ENCODE assay signal across 22 cellular contexts in genomic region chr10:33921970-33922605, GRCh38.
DNase-seq lines count a peak whose midpoint lies in the region; ATAC-seq, FAIRE-seq and TF ChIP-seq lines count a peak whose summit lies in the region.
"Had no signal": no experiment of that assay in that cellular context is flagged by ENCODE, and none has a peak within 500 bp of the region (broad histone marks: within the 10 kb centered on the region; RNA-seq: fewer than 3 reads in every experiment).

No MANE protein-coding gene starts in this region.

- no peaks in the 10 kb centered on the region for H3K36me3 Mint-ChIP-seq in activated CD8-positive, alpha-beta T cell treated with anti-CD3 and anti-CD28 coated beads for 36 hours (ENCODE audit: low read depth)
- H3K36me3 Mint-ChIP-seq in activated CD8-positive, alpha-beta T cell treated with anti-CD3 and anti-CD28 coated beads, Interleukin-2, amount 10 ng/mL, durations not matched to agents 7 days and 5 days (ENCODE audit: low read depth): no peaks in the 10 kb centered on the region
- H3K36me3 Mint-ChIP-seq: CD14-positive monocyte; CD4-positive, alpha-beta memory T cell had no signal

- no peak overlapping the region for H3K9ac ChIP-seq in GM12878 (ENCODE audit: control insufficient read depth, insufficient read depth, low read length)
- H3K9ac ChIP-seq: GM23248 had no signal

- no peak overlapping the region for H3K4me3 Mint-ChIP-seq in activated CD8-positive, alpha-beta T cell treated with anti-CD3 and anti-CD28 coated beads for 36 hours
- H3K4me3 Mint-ChIP-seq in activated CD8-positive, alpha-beta T cell treated with anti-CD3 and anti-CD28 coated beads, Interleukin-2, amount 10 ng/mL, durations not matched to agents 7 days and 5 days: no peak overlapping the region
- H3K4me3 Mint-ChIP-seq: CD14-positive monocyte; CD4-positive, alpha-beta memory T cell had no signal

- no peaks in the 10 kb centered on the region for H3K9me3 ChIP-seq in GM12878 (replicated peaks; ENCODE audit: control insufficient read depth, insufficient read depth, low read length)
- no peaks in the 10 kb centered on the region for H3K9me3 ChIP-seq in gastrocnemius medialis
- H3K9me3 ChIP-seq: A549, HAP-1 had no signal

- no peak for TF ChIP-seq EP300 in GM12878 (IDR thresholded peaks at IDR 0.05; ENCODE audit: borderline replicate concordance in 1 of 2, control insufficient read depth in 1 of 2, low read depth in 2 of 2, low read length in 2 of 2)

- no TSS peak for BruUV-seq in GM12878 (replicated peaks; lab: Mats Ljungman, UMichigan)

- in situ Hi-C loops in GM12878 (cut with MboI): no loop called here
- in situ Hi-C loops in gastrocnemius medialis (cut with MboI; ENCODE audit: low sequenced_read_pairs in 4 of 4): no loop called here

- 0% methylated on average over 4 of the region's 5 CpGs for WGBS in GM12878 (ENCODE audit: insufficient coverage, insufficient replicate concordance, low lambda C conversion rate, missing lambda C conversion rate)

- no peak for TF ChIP-seq CTCF in activated CD8-positive, alpha-beta T cell treated with anti-CD3 and anti-CD28 coated beads for 36 hours (IDR thresholded peaks at IDR 0.05)
- TF ChIP-seq CTCF in GM12878 (IDR thresholded peaks at IDR 0.05 in 2 of 3, conservative IDR thresholded peaks at IDR 0.05 in 1 of 3; ENCODE audit: control insufficient read depth in 2 of 3, extremely low read depth in 1 of 3, insufficient read depth in 1 of 3, low read depth in 3 of 3, low read length in 3 of 3) (no peak), gastrocnemius medialis (IDR thresholded peaks at IDR 0.05 in 4 of 5, conservative IDR thresholded peaks at IDR 0.05 in 1 of 5) (no peak)

- TF ChIP-seq POLR2A in GM12878 (IDR thresholded peaks at IDR 0.05; ENCODE audit: low read depth, low read length) (no peak), gastrocnemius medialis (IDR thresholded peaks at IDR 0.05) (no peak)

- no peak overlapping the region for H3K4me2 ChIP-seq in GM12878 (ENCODE audit: control insufficient read depth, insufficient read depth)
- H3K4me2 ChIP-seq: A549 had no signal

- no peak for TF ChIP-seq RAD21 in GM12878 (IDR thresholded peaks at IDR 0.05; ENCODE audit: insufficient read depth, low read depth, low read length)

- no peak for ATAC-seq in activated CD8-positive, alpha-beta T cell treated with anti-CD3 and anti-CD28 coated beads for 36 hours
- ATAC-seq in activated CD8-positive, alpha-beta T cell treated with anti-CD3 and anti-CD28 coated beads, Interleukin-2, amount 10 ng/mL, durations not matched to agents 7 days and 5 days: no peak
- ATAC-seq in GM12878 (peak; percentile 56), gastrocnemius medialis (no peak)
- peak; percentile 28 for ATAC-seq in stimulated activated naive CD8-positive, alpha-beta T cell treated with anti-CD3 and anti-CD28 coated beads, Interleukin-15, Interleukin-2, amounts not matched to agents 100 U/mL and 50 U/mL, for 24 hours
- ATAC-seq: A549, HepG2 had no signal

- H3K36me3 ChIP-seq in GM12878 (ENCODE audit: control insufficient read depth in 2 of 2, insufficient read depth in 2 of 2, low read length in 1 of 2): no peaks in the 10 kb centered on the region
- no peaks in the 10 kb centered on the region for H3K36me3 ChIP-seq in gastrocnemius medialis
- H3K36me3 ChIP-seq: HAP-1 had no signal

- no peaks in the 10 kb centered on the region for H3K4me1 Mint-ChIP-seq in activated CD8-positive, alpha-beta T cell treated with anti-CD3 and anti-CD28 coated beads for 36 hours (ENCODE audit: low read depth)
- no peaks in the 10 kb centered on the region for H3K4me1 Mint-ChIP-seq in activated CD8-positive, alpha-beta T cell treated with anti-CD3 and anti-CD28 coated beads, Interleukin-2, amount 10 ng/mL, durations not matched to agents 7 days and 5 days (ENCODE audit: low read depth)
- H3K4me1 Mint-ChIP-seq: CD14-positive monocyte; CD4-positive, alpha-beta memory T cell had no signal

- H3K27ac Mint-ChIP-seq in activated CD8-positive, alpha-beta T cell treated with anti-CD3 and anti-CD28 coated beads for 36 hours: no peak overlapping the region
- H3K27ac Mint-ChIP-seq in activated CD8-positive, alpha-beta T cell treated with anti-CD3 and anti-CD28 coated beads, Interleukin-2, amount 10 ng/mL, durations not matched to agents 7 days and 5 days: no peak overlapping the region
- H3K27ac Mint-ChIP-seq: CD14-positive monocyte; CD4-positive, alpha-beta memory T cell had no signal

- CTCF ChIA-PET in activated CD8-positive, alpha-beta T cell treated with anti-CD3 and anti-CD28 coated beads for 36 hours (lab: Charles Lee): no interaction called here
- CTCF ChIA-PET in activated CD8-positive, alpha-beta T cell treated with anti-CD3 and anti-CD28 coated beads, Interleukin-2, amount 10 ng/mL, durations not matched to agents 7 days and 5 days (lab: Charles Lee): no interaction called here
- CTCF ChIA-PET in GM12878 (lab: Yijun Ruan, JAX): no interaction called here

- POLR2A ChIA-PET in activated CD8-positive, alpha-beta T cell treated with anti-CD3 and anti-CD28 coated beads for 36 hours (lab: Charles Lee): no interaction called here
- POLR2A ChIA-PET in activated CD8-positive, alpha-beta T cell treated with anti-CD3 and anti-CD28 coated beads, Interleukin-2, amount 10 ng/mL, durations not matched to agents 7 days and 5 days (lab: Charles Lee): no interaction called here
- POLR2A ChIA-PET in GM12878 (lab: Charles Lee): no interaction called here

- H3K27ac ChIP-seq in GM12878 (ENCODE audit: control insufficient read depth, insufficient read depth) (no peak overlapping the region), gastrocnemius medialis (no peak overlapping the region)
- H3K27ac ChIP-seq: 22Rv1, GM23248 had no signal

- no peaks in the 10 kb centered on the region for H3K27me3 ChIP-seq in GM12878 (replicated peaks in 1 of 2; ENCODE audit: control insufficient read depth in 2 of 2, insufficient read depth in 2 of 2, low read length in 1 of 2)
- no peaks in the 10 kb centered on the region for H3K27me3 ChIP-seq in gastrocnemius medialis

- peaks cover 4% of the 10 kb centered on the region for H3K27me3 Mint-ChIP-seq in activated CD8-positive, alpha-beta T cell treated with anti-CD3 and anti-CD28 coated beads for 36 hours
- no peaks in the 10 kb centered on the region for H3K27me3 Mint-ChIP-seq in activated CD8-positive, alpha-beta T cell treated with anti-CD3 and anti-CD28 coated beads, Interleukin-2, amount 10 ng/mL, durations not matched to agents 7 days and 5 days (ENCODE audit: low read depth)

- FAIRE-seq in GM12878 (lab: Jason Lieb, UNC): no peak
- FAIRE-seq: A549, GM12891, HepG2 had no signal

- no peaks in the 10 kb centered on the region for H3K4me1 ChIP-seq in GM12878 (ENCODE audit: control insufficient read depth, insufficient read depth, low read length)
- H3K4me1 ChIP-seq in gastrocnemius medialis: no peaks in the 10 kb centered on the region
- H3K4me1 ChIP-seq: A549, HAP-1 had no signal

- RAD21 ChIA-PET in GM12878 (lab: Charles Lee; ENCODE audit: unreplicated experiment): no interaction called here

- H4K20me1 ChIP-seq in GM12878 (ENCODE audit: control insufficient read depth, insufficient read depth): no peaks in the 10 kb centered on the region

- H3K9me3 Mint-ChIP-seq in activated CD8-positive, alpha-beta T cell treated with anti-CD3 and anti-CD28 coated beads for 36 hours: peaks cover 2% of the 10 kb centered on the region
- no peaks in the 10 kb centered on the region for H3K9me3 Mint-ChIP-seq in activated CD8-positive, alpha-beta T cell treated with anti-CD3 and anti-CD28 coated beads, Interleukin-2, amount 10 ng/mL, durations not matched to agents 7 days and 5 days (ENCODE audit: insufficient read depth)

- intact Hi-C loops in activated CD8-positive, alpha-beta T cell treated with anti-CD3 and anti-CD28 coated beads for 36 hours (cut with micrococcal nuclease): no loop called here
- intact Hi-C loops in GM12878 (cut with micrococcal nuclease; ENCODE audit: unreplicated experiment): no loop called here
- intact Hi-C loops in posterior vena cava (cut with DNase I): no loop called here
- intact Hi-C loops in gastrocnemius medialis (cut with DNase I; ENCODE audit: low total_unique reads): no loop called here

- no peak overlapping the region for H2AFZ ChIP-seq in GM12878 (ENCODE audit: control insufficient read depth, low read depth, low read length)
- H2AFZ ChIP-seq: GM23248 had no signal

- no peaks in the 10 kb centered on the region for H3K79me2 ChIP-seq in GM12878 (ENCODE audit: control insufficient read depth, insufficient read depth, low read length)

- SMC1A ChIA-PET in GM12878 (lab: Charles Lee; ENCODE audit: uncharacterized antibody, unreplicated experiment): interaction anchor here (0.9 kb wide), 1 partner anchor 180 kb away, joined by 3 read pairs; no protein-coding TSS in a partner anchor

- no peak overlapping the region for H3K4me3 ChIP-seq in GM12878
- H3K4me3 ChIP-seq in gastrocnemius medialis: no peak overlapping the region
- H3K4me3 ChIP-seq: A549, GM23248, HAP-1 had no signal

- peak; percentile 1 for DNase-seq in activated CD8-positive, alpha-beta T cell treated with anti-CD3 and anti-CD28 coated beads for 36 hours
- DNase-seq in activated CD8-positive, alpha-beta T cell treated with anti-CD3 and anti-CD28 coated beads, Interleukin-2, amount 10 ng/mL, durations not matched to agents 7 days and 5 days: no peak
- DNase-seq in SK-N-DZ (ENCODE audit: low spot score) (peak; percentile 58), GM12878 (ENCODE audit: low read depth, low spot score) (no peak), posterior vena cava (ENCODE audit: low spot score) (no peak), gastrocnemius medialis (no peak), NCI-H2171 treated with DMSO at 0.1 percent for 48 hours (lab: John Stamatoyannopoulos, UW) (no peak)
- DNase-seq in stimulated activated naive CD8-positive, alpha-beta T cell treated with anti-CD3 and anti-CD28 coated beads, Interleukin-15, Interleukin-2, amounts not matched to agents 100 U/mL and 50 U/mL, for 24 hours: no peak
- DNase-seq: AML-193; Calu3; CD4-positive, alpha-beta memory T cell; DMS 273 treated with DMSO at 0.1 percent for 48 hours; DMS53; DND-41; EL; GM23248 had no signal

Comparison
In these comparisons a context has a peak if more than half of its experiments do, and no peak if none do; other contexts are left out.
1. DNase-seq: peak in activated CD8-positive, alpha-beta T cell treated with anti-CD3 and anti-CD28 coated beads for 36 hours (single experiment) and SK-N-DZ (single experiment); none in activated CD8-positive, alpha-beta T cell treated with anti-CD3 and anti-CD28 coated beads, Interleukin-2, amount 10 ng/mL, durations not matched to agents 7 days and 5 days (single experiment), GM12878 (single experiment), stimulated activated naive CD8-positive, alpha-beta T cell treated with anti-CD3 and anti-CD28 coated beads, Interleukin-15, Interleukin-2, amounts not matched to agents 100 U/mL and 50 U/mL, for 24 hours (single experiment), posterior vena cava (single experiment), gastrocnemius medialis (0 of 2) and NCI-H2171 treated with DMSO at 0.1 percent for 48 hours (single experiment).
2. ATAC-seq: peak in GM12878 (single experiment) and stimulated activated naive CD8-positive, alpha-beta T cell treated with anti-CD3 and anti-CD28 coated beads, Interleukin-15, Interleukin-2, amounts not matched to agents 100 U/mL and 50 U/mL, for 24 hours (single experiment); none in activated CD8-positive, alpha-beta T cell treated with anti-CD3 and anti-CD28 coated beads for 36 hours (single experiment), activated CD8-positive, alpha-beta T cell treated with anti-CD3 and anti-CD28 coated beads, Interleukin-2, amount 10 ng/mL, durations not matched to agents 7 days and 5 days (single experiment) and gastrocnemius medialis (0 of 2).